In the genomic region with DNA sequence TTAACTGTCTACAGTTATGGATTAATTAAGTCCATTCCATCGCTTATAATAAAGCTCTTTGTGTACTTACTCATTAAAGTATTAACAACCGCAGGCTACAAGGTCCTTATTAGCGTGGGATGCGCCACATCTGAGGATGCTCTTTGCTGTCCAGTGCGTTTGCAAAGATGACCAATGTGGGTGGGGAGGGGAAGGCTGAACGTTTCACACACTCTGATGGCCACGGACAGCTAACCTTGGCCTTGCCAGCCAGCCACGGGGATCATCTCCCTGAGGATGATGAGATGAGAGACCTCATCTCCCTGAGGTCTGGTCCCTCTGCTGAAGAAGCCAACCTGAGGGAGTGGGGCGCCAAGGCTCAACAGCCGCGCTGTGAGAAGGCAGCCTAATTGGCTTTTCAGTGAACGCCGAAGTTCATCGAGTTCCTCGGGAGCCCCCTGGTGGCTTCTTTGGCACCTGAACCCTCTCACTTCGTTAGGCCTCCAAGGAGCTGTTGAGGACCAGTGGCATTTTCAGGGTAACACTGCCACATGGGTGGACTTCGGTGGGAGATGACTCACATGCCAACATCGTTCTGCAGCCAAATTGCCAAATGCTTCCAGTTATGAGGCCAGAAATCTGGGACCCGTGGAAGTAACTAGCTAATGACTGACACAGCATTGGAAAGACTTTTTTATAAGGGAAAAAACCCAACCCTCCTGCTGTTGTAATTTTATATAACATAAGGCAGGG, we compare ENCODE assay signal across 9 cellular contexts.
A peak's percentile ranks its signal among the peaks of the same experiment; 100 is the strongest.
DNase-seq lines count a peak whose midpoint lies in the region; ATAC-seq and TF ChIP-seq lines count a peak whose summit lies in the region.
"Had no signal": no experiment of that assay in that cellular context is flagged by ENCODE, and none has a peak within 500 bp of the region (broad histone marks: within the 10 kb centered on the region; RNA-seq: fewer than 3 reads in every experiment).

No MANE protein-coding gene starts in this region.

- no peak overlapping the region for H3K4me3 ChIP-seq in fibroblast of villous mesenchyme (ENCODE audit: low read depth, low read length)

- H3K27me3 ChIP-seq in CD4-positive, alpha-beta T cell (ENCODE audit: control insufficient read depth, insufficient read depth, low read length) = peaks cover 4% of the 10 kb centered on the region

- CTCF ChIA-PET in CD4-positive, alpha-beta T cell (lab: Charles Lee) = interaction anchor here (0.5 to 2.7 kb wide), 11 partner anchors 8 to 1374 kb away, joined by 3 to 21 read pairs (median 3); no protein-coding TSS in a partner anchor

- H3K9me3 ChIP-seq in CD4-positive, alpha-beta T cell (ENCODE audit: control insufficient read depth, low read length) = no peaks in the 10 kb centered on the region

- no peak overlapping the region for H3K27ac ChIP-seq in CD4-positive, alpha-beta T cell (ENCODE audit: low read depth, low read length)
- H3K27ac ChIP-seq in substantia nigra (ENCODE audit: low read depth, low read length, poor library complexity, severe bottlenecking) = no peak overlapping the region

- intact Hi-C loops in CD4-positive, alpha-beta T cell (cut with DNase I, micrococcal nuclease) = loop anchor here (1.0 to 10.0 kb wide), 3 partner anchors 289 to 546 kb away; no protein-coding TSS in a partner anchor

- H3K9me3 Mint-ChIP-seq in CD4-positive, alpha-beta T cell = no peaks in the 10 kb centered on the region
- H3K9me3 Mint-ChIP-seq: IgD-negative memory B cell had no signal

- POLR2A ChIA-PET in CD4-positive, alpha-beta T cell (lab: Charles Lee) = interaction anchor here (0.9 to 1.3 kb wide), 2 partner anchors 9 to 302 kb away, joined by 3 to 7 read pairs; no protein-coding TSS in a partner anchor

- TF ChIP-seq CTCF in CD4-positive, alpha-beta T cell (IDR thresholded peaks at IDR 0.05) = peak; percentile 84
- peak; percentile 92 for TF ChIP-seq CTCF in fibroblast of villous mesenchyme (IDR thresholded peaks at IDR 0.05; ENCODE audit: insufficient read depth, low read depth, low read length)

- peak; percentile 64 to 82 (median 72) for DNase-seq in CD4-positive, alpha-beta T cell
- peak; percentile 26 for DNase-seq in HuH-7.5 (ENCODE audit: low spot score)
- DNase-seq in RPMI7951 (ENCODE audit: low read depth) = peak; percentile 78
- DNase-seq in activated T-helper 1 cell treated with Interleukin-2 at 50 U/mL for 16 hours (ENCODE audit: low read depth) = peak; percentile 53
- DNase-seq in fibroblast of villous mesenchyme (ENCODE audit: low read depth) = peak; percentile 79
- peak; percentile 49 for DNase-seq in non-pigmented ciliary epithelial cell (ENCODE audit: low read depth)
- DNase-seq in substantia nigra (lab: John Stamatoyannopoulos, UW) = peak in 48 of 49 donors; percentile 15 to 93 (median 68)

- no peak overlapping the region for H3K27ac Mint-ChIP-seq in CD4-positive, alpha-beta T cell
- H3K27ac Mint-ChIP-seq: IgD-negative memory B cell had no signal

- H3K4me3 Mint-ChIP-seq in CD4-positive, alpha-beta T cell = no peak overlapping the region
- H3K4me3 Mint-ChIP-seq: IgD-negative memory B cell had no signal

- peak; percentile 76 for ATAC-seq in CD4-positive, alpha-beta T cell (ENCODE audit: poor library complexity)
- peak; percentile 56 for ATAC-seq in GM21367 (IDR thresholded peaks at IDR 0.05; ENCODE audit: unreplicated experiment)

- H3K36me3 Mint-ChIP-seq in CD4-positive, alpha-beta T cell (ENCODE audit: low read depth) = no peaks in the 10 kb centered on the region
- H3K36me3 Mint-ChIP-seq: IgD-negative memory B cell had no signal

- no peaks in the 10 kb centered on the region for H3K4me1 Mint-ChIP-seq in CD4-positive, alpha-beta T cell (ENCODE audit: low read depth)

- no peaks in the 10 kb centered on the region for H3K27me3 Mint-ChIP-seq in CD4-positive, alpha-beta T cell

Comparison
In these comparisons a context has a peak if more than half of its experiments do, and no peak if none do; other contexts are left out.
1. DNase-seq: peak in every context shown above with its lines; median percentile 79 in fibroblast of villous mesenchyme; 78 in RPMI7951; 72 in CD4-positive, alpha-beta T cell; 68 in substantia nigra; 53 in activated T-helper 1 cell treated with Interleukin-2 at 50 U/mL for 16 hours; 49 in non-pigmented ciliary epithelial cell; 26 in HuH-7.5.